ENCODE assay signal across 15 cellular contexts in the genomic region with DNA sequence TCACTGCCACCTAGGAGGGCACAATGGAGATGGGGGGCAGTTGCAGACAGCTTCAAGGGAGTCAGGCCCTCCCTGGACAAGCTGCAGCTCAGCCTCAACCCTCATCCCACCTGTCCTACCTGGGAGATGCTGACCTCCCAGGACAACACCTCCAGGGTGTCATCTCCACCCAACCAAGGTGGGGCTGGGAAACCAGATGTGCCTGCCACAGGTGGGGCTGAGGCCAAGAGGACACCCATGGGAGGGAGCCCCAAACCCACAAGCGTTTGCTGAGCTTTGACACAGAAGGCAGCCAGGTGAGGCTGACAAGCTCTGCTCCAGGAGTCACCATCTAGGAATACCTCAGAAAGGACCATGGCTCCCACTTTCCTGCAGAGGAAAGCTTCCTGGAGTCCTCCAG. TPM values are rescaled to one million over a fixed set of nuclear protein-coding genes. Genes with fewer than 3 reads are reported as not detected.
DNase-seq lines count a peak whose midpoint lies in the region; ATAC-seq and TF ChIP-seq lines count a peak whose summit lies in the region.
"Had no signal": no experiment of that assay in that cellular context is flagged by ENCODE, and none has a peak within 500 bp of the region (broad histone marks: within the 10 kb centered on the region; RNA-seq: fewer than 3 reads in every experiment).

No MANE protein-coding gene starts in this region.

- peak overlapping the region; percentile 64 for H3K27ac Mint-ChIP-seq in activated T-helper 17 cell treated with anti-CD3 and anti-CD28 coated beads, Interleukin-2, amount 50 U/mL, for 72 hours
- H3K27ac Mint-ChIP-seq in nephron (peak overlapping the region; percentile 92 to 97 (median 94)), Calu3 (ENCODE audit: unreplicated experiment) (no peak overlapping the region)

- intact Hi-C loops in uterus (cut with DNase I; ENCODE audit: low total_unique reads) (no loop called here), Calu3 (cut with micrococcal nuclease; ENCODE audit: unreplicated experiment) (no loop called here), prostate gland (cut with DNase I) (no loop called here)

- 100% methylated on average over 1 of the region's 1 CpG for WGBS in prostate gland

- no peaks in the 10 kb centered on the region for H3K79me2 ChIP-seq in MM.1S (ENCODE audit: low read length)

- DNase-seq in activated CD4-positive, CD25-positive, alpha-beta regulatory T cell treated with anti-CD3 and anti-CD28 coated beads, Interleukin-2, amount 50 U/mL, for 72 hours = peak; percentile 11
- DNase-seq in uterus (no peak), Calu3 (no peak), MM.1S (no peak), prostate gland (ENCODE audit: low spot score) (no peak)
- DNase-seq: CD4-positive, CD25-positive, alpha-beta regulatory T cell; DMS79; GM23248; H7 had no signal

- no peaks in the 10 kb centered on the region for H3K9me3 Mint-ChIP-seq in activated T-helper 17 cell treated with anti-CD3 and anti-CD28 coated beads, Interleukin-2, amount 50 U/mL, for 72 hours
- no peaks in the 10 kb centered on the region for H3K9me3 Mint-ChIP-seq in nephron
- no peaks in the 10 kb centered on the region for H3K9me3 Mint-ChIP-seq in Calu3 (ENCODE audit: low read depth, unreplicated experiment)
- H3K9me3 Mint-ChIP-seq: CD4-positive, CD25-positive, alpha-beta regulatory T cell had no signal

- peaks cover 9% of the 10 kb centered on the region for H3K4me1 Mint-ChIP-seq in activated T-helper 17 cell treated with anti-CD3 and anti-CD28 coated beads, Interleukin-2, amount 50 U/mL, for 72 hours
- peaks cover 82% of the 10 kb centered on the region for H3K4me1 Mint-ChIP-seq in nephron
- peaks cover 11% of the 10 kb centered on the region for H3K4me1 Mint-ChIP-seq in Calu3 (ENCODE audit: low read depth, unreplicated experiment)

- TF ChIP-seq CTCF in nephron (IDR thresholded peaks at IDR 0.05; ENCODE audit: unreplicated experiment in 3 of 3) = no peak
- no peak for TF ChIP-seq CTCF in uterus (IDR thresholded peaks at IDR 0.05)
- no peak for TF ChIP-seq CTCF in Calu3 (IDR thresholded peaks at IDR 0.05; ENCODE audit: unreplicated experiment)
- TF ChIP-seq CTCF in MM.1S (IDR thresholded peaks at IDR 0.05; ENCODE audit: low read length) = no peak
- no peak for TF ChIP-seq CTCF in prostate gland (IDR thresholded peaks at IDR 0.05)

- TF ChIP-seq POLR2A in uterus (IDR thresholded peaks at IDR 0.05) = no peak
- TF ChIP-seq POLR2A in prostate gland (IDR thresholded peaks at IDR 0.05) = no peak

- H3K27ac ChIP-seq in uterus = peak overlapping the region; percentile 81 to 87
- H3K27ac ChIP-seq in MM.1S (ENCODE audit: low read length) = no peak overlapping the region
- H3K27ac ChIP-seq in prostate gland = no peak overlapping the region
- H3K27ac ChIP-seq: 22Rv1, GM23248 had no signal

- CTCF ChIA-PET in Calu3 (lab: Charles Lee) = no interaction called here

- no peak overlapping the region for H3K9ac ChIP-seq in MM.1S (ENCODE audit: low read length)
- H3K9ac ChIP-seq: GM23248 had no signal

- no peak overlapping the region for H3K4me3 Mint-ChIP-seq in activated T-helper 17 cell treated with anti-CD3 and anti-CD28 coated beads, Interleukin-2, amount 50 U/mL, for 72 hours
- H3K4me3 Mint-ChIP-seq in nephron (no peak overlapping the region), Calu3 (ENCODE audit: low read depth, unreplicated experiment) (no peak overlapping the region)
- H3K4me3 Mint-ChIP-seq: CD4-positive, CD25-positive, alpha-beta regulatory T cell had no signal

- ATAC-seq in activated CD4-positive, CD25-positive, alpha-beta regulatory T cell treated with anti-CD3 and anti-CD28 coated beads, Interleukin-2, amount 50 U/mL, for 24 hours = no peak
- no peak for ATAC-seq in activated T-helper 17 cell treated with anti-CD3 and anti-CD28 coated beads, Interleukin-2, amount 50 U/mL, for 72 hours (replicated peaks)
- ATAC-seq: GM12878, K562 had no signal

- H3K4me3 ChIP-seq in uterus (no peak overlapping the region), MM.1S (ENCODE audit: low read length) (no peak overlapping the region), prostate gland (no peak overlapping the region)
- H3K4me3 ChIP-seq: GM12878, GM23248, K562 had no signal

- H3K4me1 ChIP-seq in uterus (peaks cover 15 to 22% of the 10 kb centered on the region in 2 donors), MM.1S (ENCODE audit: low read length) (no peaks in the 10 kb centered on the region), prostate gland (replicated peaks) (no peaks in the 10 kb centered on the region)

- no peaks in the 10 kb centered on the region for H3K9me2 ChIP-seq in MM.1S (replicated peaks; ENCODE audit: insufficient read depth, low read length)

- BruUV-seq in Calu3 (replicated peaks; lab: Mats Ljungman, UMichigan) = no TSS peak

- H2AFZ ChIP-seq in MM.1S (ENCODE audit: low read length) = no peak overlapping the region
- H2AFZ ChIP-seq: GM23248 had no signal

- H3K36me3 ChIP-seq in uterus (no peaks in the 10 kb centered on the region), MM.1S (replicated peaks; ENCODE audit: insufficient read depth, low read length) (no peaks in the 10 kb centered on the region), prostate gland (no peaks in the 10 kb centered on the region)

- H3K4me2 ChIP-seq in MM.1S (ENCODE audit: low read depth, low read length) = no peak overlapping the region

- H3K27me3 Mint-ChIP-seq in activated T-helper 17 cell treated with anti-CD3 and anti-CD28 coated beads, Interleukin-2, amount 50 U/mL, for 72 hours = no peaks in the 10 kb centered on the region
- H3K27me3 Mint-ChIP-seq in nephron (ENCODE audit: low read depth) = peaks cover 4% of the 10 kb centered on the region
- no peaks in the 10 kb centered on the region for H3K27me3 Mint-ChIP-seq in Calu3 (ENCODE audit: unreplicated experiment)

- no peaks in the 10 kb centered on the region for H3F3A ChIP-seq in MM.1S (ENCODE audit: insufficient read depth, low read length)

- H3K27me3 ChIP-seq in uterus (no peaks in the 10 kb centered on the region), MM.1S (replicated peaks; ENCODE audit: insufficient read depth, low read length) (no peaks in the 10 kb centered on the region), prostate gland (replicated peaks; ENCODE audit: insufficient read depth) (no peaks in the 10 kb centered on the region)

- no peaks in the 10 kb centered on the region for H4K20me1 ChIP-seq in MM.1S (ENCODE audit: insufficient read depth, low read length)

- H3K9me3 ChIP-seq in uterus (no peaks in the 10 kb centered on the region), MM.1S (replicated peaks; ENCODE audit: insufficient read depth, low read length) (no peaks in the 10 kb centered on the region), prostate gland (no peaks in the 10 kb centered on the region)

- no peaks in the 10 kb centered on the region for H3K36me3 Mint-ChIP-seq in activated T-helper 17 cell treated with anti-CD3 and anti-CD28 coated beads, Interleukin-2, amount 50 U/mL, for 72 hours (ENCODE audit: low read depth)
- H3K36me3 Mint-ChIP-seq in nephron (ENCODE audit: low read depth) (no peaks in the 10 kb centered on the region), Calu3 (ENCODE audit: insufficient read depth, unreplicated experiment) (no peaks in the 10 kb centered on the region)
- H3K36me3 Mint-ChIP-seq: CD4-positive, CD25-positive, alpha-beta regulatory T cell had no signal

RNA-seq across cellular contexts. Expression of gene ZFP36L1, which starts 31.5 kb away (rescaled TPM):
- total RNA-seq in activated T-helper 17 cell treated with anti-CD3 and anti-CD28 coated beads, Interleukin-2, amount 50 U/mL, for 72 hours = 100 to 1,000 TPM in 1 of 2 donors, 10 to 100 TPM in 1; 57.7 to 146 TPM
- total RNA-seq in uterus = 100 to 1,000 TPM; 170 to 564 (median 315) TPM
- total RNA-seq in Calu3 (2022) = 208 and 240 TPM in 2 replicates
- total RNA-seq in prostate gland = 100 to 1,000 TPM; 359 to 556 TPM

Comparison
In these comparisons a context has a peak if more than half of its experiments do, and no peak if none do; other contexts are left out.
1. H3K27ac ChIP-seq: peak in uterus (2 of 2); none in MM.1S (single experiment) and prostate gland (0 of 2).